28 cellular contexts compared by ENCODE assay signal in genomic region chr7:67732898-67733297, GRCh38.
"Had no signal": no experiment of that assay in that cellular context is flagged by ENCODE, and none has a peak within 500 bp of the region (broad histone marks: within the 10 kb centered on the region; RNA-seq: fewer than 3 reads in every experiment).

No MANE protein-coding gene starts in this region.

- DNase-seq: colonic mucosa; cortex of kidney; dermis blood vessel endothelial cell; dorsolateral prefrontal cortex; effector CD4-positive, alpha-beta T cell; effector CD8-positive, alpha-beta T cell; effector memory CD4-positive, alpha-beta T cell; effector memory CD8-positive, alpha-beta T cell; endodermal cell; esophagus squamous epithelium; foreskin fibroblast; foreskin keratinocyte; foreskin melanocyte; gastrocnemius medialis; glutamatergic neuron; head of caudate nucleus; heart left ventricle; heart right ventricle had no signal

- H3K9me3 ChIP-seq: colonic mucosa, esophagus muscularis mucosa, esophagus squamous epithelium, gastrocnemius medialis, gastroesophageal sphincter, heart right ventricle had no signal

- H3K27ac ChIP-seq: colonic mucosa, coronary artery, dorsolateral prefrontal cortex, epithelial cell of prostate, esophagus muscularis mucosa, esophagus squamous epithelium, foreskin keratinocyte, gastrocnemius medialis, gastroesophageal sphincter, heart left ventricle, heart right ventricle, hepatocyte had no signal

- H3K27me3 ChIP-seq: colonic mucosa, esophagus muscularis mucosa, esophagus squamous epithelium, foreskin keratinocyte, gastrocnemius medialis, gastroesophageal sphincter, hepatocyte had no signal

- ATAC-seq: effector memory CD8-positive, alpha-beta T cell; esophagus mucosa; foreskin keratinocyte; gastrocnemius medialis; gastroesophageal sphincter; heart left ventricle; heart right ventricle had no signal

- H3K4me2 ChIP-seq: hepatocyte had no signal

- H3K4me1 ChIP-seq: colonic mucosa, esophagus muscularis mucosa, esophagus squamous epithelium, foreskin keratinocyte, gastrocnemius medialis, gastroesophageal sphincter, heart left ventricle, heart right ventricle had no signal

- H3K36me3 ChIP-seq: colonic mucosa, esophagus muscularis mucosa, esophagus squamous epithelium, gastrocnemius medialis, gastroesophageal sphincter, heart left ventricle, heart right ventricle had no signal

- H3K4me3 ChIP-seq: colonic mucosa, coronary artery, dorsolateral prefrontal cortex, esophagus muscularis mucosa, esophagus squamous epithelium, gastrocnemius medialis, gastroesophageal sphincter, heart left ventricle, heart right ventricle, hepatocyte had no signal

- FAIRE-seq: colon, endometrium, endothelial cell of umbilical vein, frontal cortex had no signal

- H3K79me2 ChIP-seq: hepatocyte had no signal

- H2AFZ ChIP-seq: hepatocyte had no signal
